11 cellular contexts compared by ENCODE assay signal in genomic region chr15:45794304-45794703, GRCh38.
"Had no signal": no experiment of that assay in that cellular context is flagged by ENCODE, and none has a peak within 500 bp of the region (broad histone marks: within the 10 kb centered on the region; RNA-seq: fewer than 3 reads in every experiment).

No MANE protein-coding gene starts in this region.

- ATAC-seq: activated CD4-positive, alpha-beta T cell treated with anti-CD3 and anti-CD28 coated beads for 36 hours; gastrocnemius medialis; heart left ventricle; left cardiac atrium; lower lobe of right lung had no signal

- DNase-seq: activated CD4-positive, alpha-beta memory T cell treated with anti-CD3 and anti-CD28 coated beads for 36 hours; activated CD4-positive, alpha-beta T cell treated with anti-CD3 and anti-CD28 coated beads for 36 hours; activated naive CD4-positive, alpha-beta T cell treated with anti-CD3 and anti-CD28 coated beads, Interleukin-2, amount 50 U/mL, for 16 hours; activated T-cell treated with anti-CD3 and anti-CD28 coated beads, Interleukin-2, amount 50 U/mL, for 24 hours; erythroblast; gastrocnemius medialis; heart left ventricle; left cardiac atrium; lower lobe of right lung; sigmoid colon; spleen had no signal
